3 cellular contexts compared by ENCODE assay signal in the genomic region with DNA sequence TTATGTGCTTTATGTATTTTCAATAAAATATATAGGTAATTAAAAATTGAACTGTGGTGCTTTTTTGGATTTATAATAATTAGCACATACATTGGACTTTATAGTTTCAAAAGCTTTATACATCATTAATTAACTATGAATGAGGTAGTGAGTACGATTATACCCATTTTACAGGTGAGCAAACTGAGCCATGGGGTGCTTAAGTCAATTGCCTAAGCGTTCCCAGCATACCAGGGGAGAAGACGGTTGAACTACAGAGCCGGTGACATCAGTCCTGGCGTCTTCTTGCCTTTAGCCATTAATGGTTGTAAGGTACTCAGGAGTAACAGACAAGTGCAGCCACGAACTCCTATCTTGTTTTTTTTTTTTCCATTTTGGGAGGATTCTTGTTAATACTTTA.
TF ChIP-seq lines count a peak whose summit lies in the region.

No MANE protein-coding gene starts in this region.

TF ChIP-seq in HepG2, 621 proteins besides CTCF, POLR2A, EP300 and RAD21:
- TF ChIP-seq ZNF629 (CRISPR knock-in tag; conservative IDR thresholded peaks at IDR 0.05) = peak; percentile 55
- no peak for TF ChIP-seq ZNF660 (CRISPR knock-in tag; IDR thresholded peaks at IDR 0.05; ENCODE audit: borderline replicate concordance, low read depth)
- TF ChIP-seq SALL1 (CRISPR knock-in tag; IDR thresholded peaks at IDR 0.05) = no peak

TF ChIP-seq in HEK293, 187 proteins besides CTCF, POLR2A, EP300 and RAD21:
- no peak for TF ChIP-seq ZBTB11 (tag by site-specific recombination; conservative IDR thresholded peaks at IDR 0.05; ENCODE audit: low read depth)
- TF ChIP-seq ZFP3 (tag by site-specific recombination; IDR thresholded peaks at IDR 0.05; ENCODE audit: low read depth) = 0 out of 2 replicates have a peak, but pooled peaks have one; percentile 32
- no peak for TF ChIP-seq ZNF670 (tag by site-specific recombination; IDR thresholded peaks at IDR 0.05; ENCODE audit: low read depth)
- TF ChIP-seq GLIS2 (tag by site-specific recombination; IDR thresholded peaks at IDR 0.05) = no peak
- TF ChIP-seq OSR2 (tag by site-specific recombination; IDR thresholded peaks at IDR 0.05) = no peak
TF ChIP-seq in HEK293: peak in this region for 1.

TF ChIP-seq in K562, 482 proteins besides CTCF, POLR2A, EP300 and RAD21:
- no peak for TF ChIP-seq ZNF316 (IDR thresholded peaks at IDR 0.05)
- TF ChIP-seq PRPF4 (IDR thresholded peaks at IDR 0.05; ENCODE audit: insufficient read depth, low read depth, low read length, poor library complexity, severe bottlenecking) = no peak
- no peak for TF ChIP-seq POLR2G (IDR thresholded peaks at IDR 0.05; ENCODE audit: low read depth, low read length)
- TF ChIP-seq DPF2 (IDR thresholded peaks at IDR 0.05) = no peak
- peak; percentile 64 for TF ChIP-seq RBM25 (IDR thresholded peaks at IDR 0.05; ENCODE audit: low read depth, low read length, severe bottlenecking)
TF ChIP-seq in K562: peak in this region for 1.
